9 cellular contexts compared by ENCODE assay signal in the genomic region with DNA sequence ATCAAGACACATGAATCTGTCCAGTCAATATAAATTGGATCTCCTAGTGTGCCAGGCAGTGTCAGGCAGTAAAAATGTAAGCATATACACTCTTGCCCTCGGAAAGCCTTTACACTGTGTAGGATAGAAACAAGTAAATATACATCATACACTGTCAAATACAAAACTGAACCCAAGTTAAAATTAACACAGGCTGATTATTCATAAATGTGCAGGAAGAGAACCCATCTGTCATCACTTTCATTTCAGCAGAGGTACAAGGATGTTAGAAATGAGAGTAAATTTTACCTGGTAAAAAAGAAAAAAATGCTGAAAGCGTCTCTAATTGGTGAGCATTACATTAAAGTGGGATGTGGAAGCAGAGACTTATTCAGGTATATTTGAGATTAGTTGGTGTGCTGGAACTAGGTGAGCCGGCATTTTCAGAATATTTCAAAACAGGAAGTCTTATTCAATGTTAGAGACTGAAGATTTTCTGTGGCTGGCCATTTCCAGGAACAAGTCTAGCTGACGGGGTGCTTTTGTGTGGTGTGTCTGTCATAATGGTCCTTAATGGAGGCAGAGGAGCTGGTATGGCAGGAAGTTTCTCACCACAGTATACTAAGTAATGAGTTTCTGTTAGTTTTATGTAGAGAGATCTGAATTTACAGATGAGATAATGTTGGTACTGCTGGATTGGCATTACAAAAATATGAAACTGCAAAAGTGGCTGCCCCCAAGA.
DNase-seq lines count a peak whose midpoint lies in the region; ATAC-seq, FAIRE-seq and TF ChIP-seq lines count a peak whose summit lies in the region.
"Had no signal": no experiment of that assay in that cellular context is flagged by ENCODE, and none has a peak within 500 bp of the region (broad histone marks: within the 10 kb centered on the region; RNA-seq: fewer than 3 reads in every experiment).

No MANE protein-coding gene starts in this region.

- no peak overlapping the region for H2BK12ac ChIP-seq in H1 (ENCODE audit: low read depth, low read length)

- H2AFZ ChIP-seq in Karpas-422 (ENCODE audit: low read length) (peak overlapping the region; percentile 68), H1 (ENCODE audit: low read length) (0 out of 2 replicates have a peak overlapping the region, but pooled peaks have one; percentile 28)

- TF ChIP-seq EP300 in H1 (IDR thresholded peaks at IDR 0.05; ENCODE audit: borderline replicate concordance in 1 of 2, low read depth in 2 of 2, low read length in 2 of 2), result no peak

- H3K9ac ChIP-seq in Karpas-422 (ENCODE audit: low read length) (peak overlapping the region; percentile 4), H1 (replicated peaks in 1 of 4; ENCODE audit: extremely low read depth in 1 of 4, low read depth in 3 of 4, low read length in 3 of 4) (no peak overlapping the region)

- H2BK120ac ChIP-seq in H1 (replicated peaks; ENCODE audit: low read depth, low read length), result no peak overlapping the region

- no peak overlapping the region for H4K5ac ChIP-seq in H1 (ENCODE audit: insufficient read length, low read depth, low read length)

- H3K36me3 ChIP-seq in Karpas-422 (ENCODE audit: insufficient read depth, low read length) (no peaks in the 10 kb centered on the region), H1 (ENCODE audit: control insufficient read depth in 2 of 4, insufficient read depth in 4 of 4, low read length in 3 of 4) (no peaks in the 10 kb centered on the region), gastrocnemius medialis (no peaks in the 10 kb centered on the region)

- H2BK5ac ChIP-seq in H1 (ENCODE audit: low read depth, low read length), result no peak overlapping the region

- H3K79me2 ChIP-seq in Karpas-422 (ENCODE audit: low read length) (no peaks in the 10 kb centered on the region), H1 (ENCODE audit: control insufficient read depth in 1 of 2, insufficient read depth in 2 of 2, low read length in 2 of 2) (no peaks in the 10 kb centered on the region)

- FAIRE-seq in H1 (lab: Jason Lieb, UNC), result no peak

- peaks cover 7% of the 10 kb centered on the region for H3K4me1 ChIP-seq in Karpas-422 (ENCODE audit: low read length)
- H3K4me1 ChIP-seq in H1 (replicated peaks in 1 of 4; ENCODE audit: control insufficient read depth in 3 of 4, insufficient read depth in 4 of 4, low read length in 3 of 4), result no peaks in the 10 kb centered on the region
- H3K4me1 ChIP-seq in gastrocnemius medialis, result no peaks in the 10 kb centered on the region

- no peak overlapping the region for H3K23ac ChIP-seq in H1 (ENCODE audit: insufficient read length)

- H4K8ac ChIP-seq in H1 (ENCODE audit: extremely low read depth, insufficient read depth, low read length), result no peak overlapping the region

- H2AK5ac ChIP-seq in H1 (ENCODE audit: low read depth, low read length), result no peak overlapping the region

- CTCF ChIA-PET in H1 (lab: Charles Lee; ENCODE audit: partially characterized antibody), result interaction anchor here (0.6 to 0.7 kb wide), 2 partner anchors 8 to 1055 kb away, joined by 3 to 4 read pairs; no protein-coding TSS in a partner anchor

- no peak overlapping the region for H3K14ac ChIP-seq in H1 (ENCODE audit: insufficient read length)

- H3K9me2 ChIP-seq in Karpas-422 (replicated peaks; ENCODE audit: insufficient read depth, low read length), result no peaks in the 10 kb centered on the region; the same call in 1 of the 2 replicates

- intact Hi-C loops in gastrocnemius medialis (cut with DNase I; ENCODE audit: low total_unique reads), result no loop called here

- ATAC-seq in GM21529 (IDR thresholded peaks at IDR 0.05; ENCODE audit: unreplicated experiment) (peak; percentile 99), gastrocnemius medialis (peak; percentile 30)
- ATAC-seq: HCT116 had no signal

- 86% methylated on average over 4 of the region's 4 CpGs; no CpG with 5 or more reads in 1 of the 2 experiments for WGBS in H1 (ENCODE audit: extremely low coverage in 1 of 2, insufficient coverage in 1 of 2, insufficient read length in 1 of 2, insufficient replicate concordance in 2 of 2, low coverage in 1 of 2, low lambda C conversion rate in 2 of 2, missing lambda C conversion rate in 1 of 2), 2 experiments

- no peak for TF ChIP-seq POLR2A in H1 (IDR thresholded peaks at IDR 0.05; ENCODE audit: control extremely low read depth in 1 of 2, low read depth in 2 of 2, low read length in 2 of 2)
- TF ChIP-seq POLR2A in gastrocnemius medialis (IDR thresholded peaks at IDR 0.05), result no peak

- H4K20me1 ChIP-seq in Karpas-422 (ENCODE audit: insufficient read depth, low read depth, low read length) (no peaks in the 10 kb centered on the region), H1 (replicated peaks in 1 of 2; ENCODE audit: control insufficient read depth in 1 of 2, insufficient read depth in 2 of 2, low read length in 2 of 2) (no peaks in the 10 kb centered on the region)

- peak; percentile 50 for DNase-seq in DMS53 treated with DMSO at 0.1 percent for 48 hours (lab: John Stamatoyannopoulos, UW; ENCODE audit: unreplicated experiment)
- peak; percentile 77 for DNase-seq in Karpas-422
- DNase-seq in activated CD4-positive, alpha-beta T cell treated with anti-CD3 and anti-CD28 coated beads, Interleukin-2, amount 50 U/mL, for 48 hours, result peak; percentile 48 to 70
- no peak for DNase-seq in H1 (ENCODE audit: low read depth in 1 of 2, low spot score in 2 of 2)
- DNase-seq in gastrocnemius medialis, result peak; percentile 15 to 26
- DNase-seq in occipital lobe (lab: John Stamatoyannopoulos, UW), result no peak
- DNase-seq in AG20443 (ENCODE audit: low spot score), result no peak

- H3K4ac ChIP-seq in H1 (replicated peaks; ENCODE audit: insufficient read length, low read depth, low read length), result no peak overlapping the region

- H3K27ac ChIP-seq in Karpas-422 (ENCODE audit: low read length) (no peak overlapping the region), H1 (ENCODE audit: low read depth, low read length) (no peak overlapping the region), gastrocnemius medialis (no peak overlapping the region)

- H3K18ac ChIP-seq in H1 (ENCODE audit: extremely low read depth, low read length), result no peak overlapping the region

- in situ Hi-C loops in gastrocnemius medialis (cut with MboI; ENCODE audit: low sequenced_read_pairs in 4 of 4), result no loop called here

- TF ChIP-seq CTCF in H1 (IDR thresholded peaks at IDR 0.05; ENCODE audit: control extremely low read depth in 1 of 3, insufficient read depth in 1 of 3, low read depth in 1 of 3, low read length in 3 of 3), result no peak
- no peak for TF ChIP-seq CTCF in gastrocnemius medialis (IDR thresholded peaks at IDR 0.05 in 4 of 5, conservative IDR thresholded peaks at IDR 0.05 in 1 of 5)

- no peaks in the 10 kb centered on the region for H3K9me3 ChIP-seq in Karpas-422 (ENCODE audit: low read length)
- no peaks in the 10 kb centered on the region for H3K9me3 ChIP-seq in H1 (ENCODE audit: insufficient read depth in 2 of 2, low read depth in 1 of 2, low read length in 1 of 2)
- H3K9me3 ChIP-seq in gastrocnemius medialis, result no peaks in the 10 kb centered on the region

- no peak overlapping the region for H2BK15ac ChIP-seq in H1 (ENCODE audit: low read length)

- H3K4me2 ChIP-seq in Karpas-422 (ENCODE audit: low read depth, low read length, poor library complexity, severe bottlenecking) (peak overlapping the region; percentile 48), H1 (ENCODE audit: insufficient read depth in 1 of 2, low read depth in 2 of 2, low read length in 2 of 2) (no peak overlapping the region)

- no peak overlapping the region for H4K91ac ChIP-seq in H1 (replicated peaks; ENCODE audit: insufficient read length, low read length)

- no peaks in the 10 kb centered on the region for H3K23me2 ChIP-seq in H1 (ENCODE audit: low read depth, low read length)

- POLR2A ChIA-PET in H1 (lab: Charles Lee; ENCODE audit: partially characterized antibody), result no interaction called here

- H3K4me3 ChIP-seq in Karpas-422 (ENCODE audit: low read length) (peak overlapping the region; percentile 13), H1 (ENCODE audit: extremely low read depth in 1 of 4, insufficient read depth in 2 of 4, low read depth in 3 of 4, low read length in 4 of 4) (no peak overlapping the region), gastrocnemius medialis (no peak overlapping the region)

- H3K56ac ChIP-seq in H1 (replicated peaks; ENCODE audit: insufficient read length, low read depth, low read length), result no peak overlapping the region

- no peak overlapping the region for H2BK20ac ChIP-seq in H1 (ENCODE audit: low read length)

- no peaks in the 10 kb centered on the region for H3K79me1 ChIP-seq in H1 (ENCODE audit: low read depth, low read length)

- no peaks in the 10 kb centered on the region for H3K27me3 ChIP-seq in Karpas-422 (ENCODE audit: low read length)
- no peaks in the 10 kb centered on the region for H3K27me3 ChIP-seq in H1 (replicated peaks in 1 of 4; ENCODE audit: control insufficient read depth in 3 of 4, extremely low read depth in 1 of 4, insufficient read depth in 3 of 4, low read length in 3 of 4)
- no peaks in the 10 kb centered on the region for H3K27me3 ChIP-seq in gastrocnemius medialis

- TF ChIP-seq RAD21 in H1 (IDR thresholded peaks at IDR 0.05 in 1 of 2, conservative IDR thresholded peaks at IDR 0.05 in 1 of 2; ENCODE audit: low read depth in 2 of 2, low read length in 2 of 2), result no peak

TF ChIP-seq in H1, 55 proteins besides CTCF, POLR2A, EP300 and RAD21 (continues in another document):
- TF ChIP-seq SIX5 (IDR thresholded peaks at IDR 0.05; ENCODE audit: low read depth, low read length) (no peak), CHD2 (IDR thresholded peaks at IDR 0.05; ENCODE audit: low read length) (no peak), BACH1 (IDR thresholded peaks at IDR 0.05; ENCODE audit: low read length) (no peak), RBBP5 (IDR thresholded peaks at IDR 0.05; ENCODE audit: borderline replicate concordance, low read depth, low read length) (no peak), TCF12 (IDR thresholded peaks at IDR 0.05; ENCODE audit: low read depth, low read length) (no peak), ZNF274 (IDR thresholded peaks at IDR 0.05; ENCODE audit: borderline replicate concordance, extremely low read depth, low read length) (no peak), SUZ12 (IDR thresholded peaks at IDR 0.05; ENCODE audit: low read length) (no peak), YY1 (IDR thresholded peaks at IDR 0.05; ENCODE audit: low read depth, low read length) (no peak), CBX5 (IDR thresholded peaks at IDR 0.05; ENCODE audit: low read depth, low read length) (no peak)
- TF ChIP-seq, protein P1, sequence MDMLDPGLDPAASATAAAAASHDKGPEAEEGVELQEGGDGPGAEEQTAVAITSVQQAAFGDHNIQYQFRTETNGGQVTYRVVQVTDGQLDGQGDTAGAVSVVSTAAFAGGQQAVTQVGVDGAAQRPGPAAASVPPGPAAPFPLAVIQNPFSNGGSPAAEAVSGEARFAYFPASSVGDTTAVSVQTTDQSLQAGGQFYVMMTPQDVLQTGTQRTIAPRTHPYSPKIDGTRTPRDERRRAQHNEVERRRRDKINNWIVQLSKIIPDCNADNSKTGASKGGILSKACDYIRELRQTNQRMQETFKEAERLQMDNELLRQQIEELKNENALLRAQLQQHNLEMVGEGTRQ (IDR thresholded peaks at IDR 0.05; ENCODE audit: low read length), result no peak
- TF ChIP-seq, protein P2, sequence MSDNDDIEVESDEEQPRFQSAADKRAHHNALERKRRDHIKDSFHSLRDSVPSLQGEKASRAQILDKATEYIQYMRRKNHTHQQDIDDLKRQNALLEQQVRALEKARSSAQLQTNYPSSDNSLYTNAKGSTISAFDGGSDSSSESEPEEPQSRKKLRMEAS (IDR thresholded peaks at IDR 0.05), result no peak

Comparison
In these comparisons a context has a peak if more than half of its experiments do, and no peak if none do; other contexts are left out.
1. DNase-seq: peak in DMS53 treated with DMSO at 0.1 percent for 48 hours (single experiment), Karpas-422 (single experiment), activated CD4-positive, alpha-beta T cell treated with anti-CD3 and anti-CD28 coated beads, Interleukin-2, amount 50 U/mL, for 48 hours (2 of 2) and gastrocnemius medialis (2 of 2); none in H1 (0 of 2), occipital lobe (single experiment) and AG20443 (single experiment).